8 cellular contexts compared by ENCODE assay signal in genomic region chr18:59918320-59918755, GRCh38. TPM values are rescaled to one million over a fixed set of nuclear protein-coding genes. Genes with fewer than 3 reads are reported as not detected.
DNase-seq lines count a peak whose midpoint lies in the region; TF ChIP-seq lines count a peak whose summit lies in the region.

No MANE protein-coding gene starts in this region.

- H3K4me3 ChIP-seq in fibroblast of the aortic adventitia (ENCODE audit: low read depth, low read length) (no peak overlapping the region), skeletal muscle tissue (ENCODE audit: low read length in 3 of 3) (peak overlapping the region; percentile 4 to 41 (median 32)), testis (no peak overlapping the region)

- H3K36me3 ChIP-seq in skeletal muscle tissue (ENCODE audit: control insufficient read depth in 3 of 3, insufficient read depth in 3 of 3, low read length in 3 of 3) (no peaks in the 10 kb centered on the region), testis (ENCODE audit: low read depth, missing control alignments) (no peaks in the 10 kb centered on the region)

- H3K9ac ChIP-seq in skeletal muscle tissue (ENCODE audit: low read depth in 1 of 3, low read length in 3 of 3): no peak overlapping the region

- peak overlapping the region; percentile 43 for H3K27ac Mint-ChIP-seq in T-helper 2 cell treated with Interferon-gamma antibody and Interleukin-4, amounts not matched to agents 5 μg/mL and 100 μg/mL, for 36 hours

- H3K9me3 ChIP-seq in skeletal muscle tissue (ENCODE audit: control insufficient read depth in 3 of 3, low read length in 3 of 3): no peaks in the 10 kb centered on the region
- no peaks in the 10 kb centered on the region for H3K9me3 ChIP-seq in testis

- 60 to 64% methylated on average over 9 of the region's 9 CpGs for WGBS in testis, 2 donors

- no peak overlapping the region for H3K27ac ChIP-seq in skeletal muscle tissue (ENCODE audit: low read depth, low read length)
- H3K27ac ChIP-seq in testis: no peak overlapping the region

- no peak for DNase-seq in T-helper 2 cell treated with Interferon-gamma antibody and Interleukin-4, amounts not matched to agents 5 μg/mL and 100 μg/mL, for 36 hours (ENCODE audit: low spot score)
- DNase-seq in T-helper 2 cell (no peak), H4 (ENCODE audit: low spot score) (peak; percentile 87), Kasumi-1 (lab: John Stamatoyannopoulos, UW) (peak; percentile 68 to 73), fibroblast of the aortic adventitia (ENCODE audit: low read depth) (peak; percentile 55), testis (no peak)

- H3K27me3 ChIP-seq in skeletal muscle tissue (ENCODE audit: control insufficient read depth in 3 of 3, insufficient read depth in 3 of 3, low read length in 3 of 3) (no peaks in the 10 kb centered on the region), testis (no peaks in the 10 kb centered on the region)

- intact Hi-C loops in testis (cut with DNase I; ENCODE audit: low total_unique reads): no loop called here

- H3K4me1 Mint-ChIP-seq in T-helper 2 cell treated with Interferon-gamma antibody and Interleukin-4, amounts not matched to agents 5 μg/mL and 100 μg/mL, for 36 hours (ENCODE audit: low read depth): peaks cover 29% of the 10 kb centered on the region

- no peaks in the 10 kb centered on the region for H3K9me3 Mint-ChIP-seq in T-helper 2 cell treated with Interferon-gamma antibody and Interleukin-4, amounts not matched to agents 5 μg/mL and 100 μg/mL, for 36 hours

- H3K27me3 Mint-ChIP-seq in T-helper 2 cell treated with Interferon-gamma antibody and Interleukin-4, amounts not matched to agents 5 μg/mL and 100 μg/mL, for 36 hours (ENCODE audit: low read depth): no peaks in the 10 kb centered on the region

- H3K4me1 ChIP-seq in skeletal muscle tissue (ENCODE audit: control insufficient read depth in 3 of 3, insufficient read depth in 3 of 3, low read length in 3 of 3) (peaks cover 4 to 5% (median 5%) of the 10 kb centered on the region in 3 donors), testis (no peaks in the 10 kb centered on the region)

- H3K4me3 Mint-ChIP-seq in T-helper 2 cell treated with Interferon-gamma antibody and Interleukin-4, amounts not matched to agents 5 μg/mL and 100 μg/mL, for 36 hours: peak overlapping the region; percentile 53

- TF ChIP-seq CTCF in fibroblast of the aortic adventitia (IDR thresholded peaks at IDR 0.05; ENCODE audit: insufficient read depth, low read length): no peak
- TF ChIP-seq CTCF in testis (IDR thresholded peaks at IDR 0.05): no peak

- H3K36me3 Mint-ChIP-seq in T-helper 2 cell treated with Interferon-gamma antibody and Interleukin-4, amounts not matched to agents 5 μg/mL and 100 μg/mL, for 36 hours (ENCODE audit: low read depth): no peaks in the 10 kb centered on the region

- TF ChIP-seq POLR2A in Raji (IDR thresholded peaks at IDR 0.05; ENCODE audit: insufficient read depth, low read depth, low read length) (peak; percentile 28; the same call in 1 of the 2 replicates), testis (IDR thresholded peaks at IDR 0.05) (no peak)

RNA-seq across cellular contexts. Expression of gene PMAIP1, which starts 18.5 kb away (rescaled TPM):
- total RNA-seq in H4 (2014; rRNA removed; shearing (Covaris generic)): 52.4 and 64.3 TPM in 2 replicates
- total RNA-seq in fibroblast of the aortic adventitia (ENCODE audit: low replicate concordance) (2.6 and 18.2 TPM in 2 replicates), skeletal muscle tissue (13.0 TPM), testis (1 to 10 TPM; 4.8 to 6.0 TPM)
- 4.7 TPM for polyA plus RNA-seq in testis (ENCODE audit: insufficient read depth, low read depth, low replicate concordance)

Comparison
In these comparisons a context has a peak if more than half of its experiments do, and no peak if none do; other contexts are left out.
1. DNase-seq: peak in H4 (single experiment), Kasumi-1 (2 of 2) and fibroblast of the aortic adventitia (single experiment); none in T-helper 2 cell treated with Interferon-gamma antibody and Interleukin-4, amounts not matched to agents 5 μg/mL and 100 μg/mL, for 36 hours (single experiment), T-helper 2 cell (0 of 5) and testis (single experiment).
2. H3K4me3 ChIP-seq: peak in skeletal muscle tissue (3 of 3); none in fibroblast of the aortic adventitia (single experiment) and testis (0 of 2).